17 cellular contexts compared by ENCODE assay signal in genomic region chr7:14389052-14389988, GRCh38.
DNase-seq lines count a peak whose midpoint lies in the region; ATAC-seq, FAIRE-seq and TF ChIP-seq lines count a peak whose summit lies in the region.
"Had no signal": no experiment of that assay in that cellular context is flagged by ENCODE, and none has a peak within 500 bp of the region (broad histone marks: within the 10 kb centered on the region; RNA-seq: fewer than 3 reads in every experiment).

No MANE protein-coding gene starts in this region.

- H3K27me3 ChIP-seq in H1 (replicated peaks in 1 of 4; ENCODE audit: control insufficient read depth in 3 of 4, extremely low read depth in 1 of 4, insufficient read depth in 3 of 4, low read length in 3 of 4) (no peaks in the 10 kb centered on the region), PC-9 (ENCODE audit: insufficient read depth, low read depth) (no peaks in the 10 kb centered on the region), esophagus muscularis mucosa (no peaks in the 10 kb centered on the region)
- H3K27me3 ChIP-seq: Peyer's patch, sigmoid colon had no signal

- DNase-seq in COR-L47 (lab: John Stamatoyannopoulos, UW) (peak; percentile 88), NCI-H1105 (lab: John Stamatoyannopoulos, UW) (peak; percentile 80), NCI-H2227 (lab: John Stamatoyannopoulos, UW; ENCODE audit: unreplicated experiment) (peak; percentile 90), H1 (ENCODE audit: low read depth in 1 of 2, low spot score in 2 of 2) (no peak), SHP77 treated with DMSO at 0.1 percent for 48 hours (lab: John Stamatoyannopoulos, UW) (no peak), PC-9 (no peak), esophagus muscularis mucosa (ENCODE audit: extremely low spot score) (no peak)
- DNase-seq: activated CD8-positive, alpha-beta memory T cell treated with anti-CD3 and anti-CD28 coated beads for 24 hours; mesendoderm; NCI-H226; Peyer's patch; sigmoid colon; stimulated activated CD4-positive, alpha-beta T cell treated with anti-CD3 and anti-CD28 coated beads, Interleukin-4, amount 100 ng/mL, for 1 hour; WERI-Rb-1 had no signal

- ATAC-seq in GM21381 (IDR thresholded peaks at IDR 0.05; ENCODE audit: unreplicated experiment), result no peak

- intact Hi-C loops in PC-9 (cut with micrococcal nuclease; ENCODE audit: unreplicated experiment) (no loop called here), esophagus muscularis mucosa (cut with DNase I) (no loop called here)

- no peak for TF ChIP-seq CTCF in H1 (IDR thresholded peaks at IDR 0.05; ENCODE audit: control extremely low read depth in 1 of 3, insufficient read depth in 1 of 3, low read depth in 1 of 3, low read length in 3 of 3)
- no peak for TF ChIP-seq CTCF in PC-9 (conservative IDR thresholded peaks at IDR 0.05)
- TF ChIP-seq CTCF in esophagus muscularis mucosa (IDR thresholded peaks at IDR 0.05), result no peak

- no peaks in the 10 kb centered on the region for H4K20me1 ChIP-seq in H1 (replicated peaks in 1 of 2; ENCODE audit: control insufficient read depth in 1 of 2, insufficient read depth in 2 of 2, low read length in 2 of 2)
- no peaks in the 10 kb centered on the region for H4K20me1 ChIP-seq in PC-9 (ENCODE audit: insufficient read depth)

- H3K9me3 ChIP-seq in H1 (ENCODE audit: insufficient read depth in 2 of 2, low read depth in 1 of 2, low read length in 1 of 2), result no peaks in the 10 kb centered on the region
- H3K9me3 ChIP-seq in PC-9 (ENCODE audit: insufficient read depth, low read depth), result no peaks in the 10 kb centered on the region
- no peaks in the 10 kb centered on the region for H3K9me3 ChIP-seq in esophagus muscularis mucosa
- H3K9me3 ChIP-seq: HAP-1, Peyer's patch, sigmoid colon had no signal

- H4K8ac ChIP-seq in H1 (ENCODE audit: extremely low read depth, insufficient read depth, low read length), result no peak overlapping the region

- H3K18ac ChIP-seq in H1 (ENCODE audit: extremely low read depth, low read length), result no peak overlapping the region

- no peak overlapping the region for H4K5ac ChIP-seq in H1 (ENCODE audit: insufficient read length, low read depth, low read length)

- H3K14ac ChIP-seq in H1 (ENCODE audit: insufficient read length), result no peak overlapping the region

- H3K56ac ChIP-seq in H1 (replicated peaks; ENCODE audit: insufficient read length, low read depth, low read length), result no peak overlapping the region

- no peak overlapping the region for H2AK5ac ChIP-seq in H1 (ENCODE audit: low read depth, low read length)

- TF ChIP-seq RAD21 in H1 (IDR thresholded peaks at IDR 0.05 in 1 of 2, conservative IDR thresholded peaks at IDR 0.05 in 1 of 2; ENCODE audit: low read depth in 2 of 2, low read length in 2 of 2), result no peak

- TF ChIP-seq EP300 in H1 (IDR thresholded peaks at IDR 0.05; ENCODE audit: borderline replicate concordance in 1 of 2, low read depth in 2 of 2, low read length in 2 of 2) (no peak), esophagus muscularis mucosa (IDR thresholded peaks at IDR 0.05) (no peak)

- peaks cover 0 to 3% (median 0%) of the 10 kb centered on the region in 4 experiments; a peak in 2 of 7 replicates for H3K4me1 ChIP-seq in H1 (replicated peaks in 1 of 4; ENCODE audit: control insufficient read depth in 3 of 4, insufficient read depth in 4 of 4, low read length in 3 of 4)
- H3K4me1 ChIP-seq in PC-9 (replicated peaks; ENCODE audit: insufficient read depth), result no peaks in the 10 kb centered on the region
- no peaks in the 10 kb centered on the region for H3K4me1 ChIP-seq in esophagus muscularis mucosa
- H3K4me1 ChIP-seq: Peyer's patch, sigmoid colon had no signal

- H2BK20ac ChIP-seq in H1 (ENCODE audit: low read length), result no peak overlapping the region

- H2BK15ac ChIP-seq in H1 (ENCODE audit: low read length), result no peak overlapping the region

- BruUV-seq in PC-9 (replicated peaks; lab: Mats Ljungman, UMichigan), result no TSS peak

- H2BK12ac ChIP-seq in H1 (ENCODE audit: low read depth, low read length), result no peak overlapping the region

- no peak overlapping the region for H3K4ac ChIP-seq in H1 (replicated peaks; ENCODE audit: insufficient read length, low read depth, low read length)

- no peaks in the 10 kb centered on the region for H3K79me2 ChIP-seq in H1 (ENCODE audit: control insufficient read depth in 1 of 2, insufficient read depth in 2 of 2, low read length in 2 of 2)
- no peaks in the 10 kb centered on the region for H3K79me2 ChIP-seq in PC-9 (ENCODE audit: low read depth)

- CTCF ChIA-PET in H1 (lab: Charles Lee; ENCODE audit: partially characterized antibody), result interaction anchor here (0.7 to 1.5 kb wide), 2 partner anchors 9 kb away, joined by 3 to 4 read pairs; no protein-coding TSS in a partner anchor
- CTCF ChIA-PET in PC-9 (lab: Charles Lee), result no interaction called here

- no peak overlapping the region for H3K9ac ChIP-seq in H1 (replicated peaks in 1 of 4; ENCODE audit: extremely low read depth in 1 of 4, low read depth in 3 of 4, low read length in 3 of 4)
- H3K9ac ChIP-seq: KMS-11 had no signal

- H3K79me1 ChIP-seq in H1 (ENCODE audit: low read depth, low read length), result no peaks in the 10 kb centered on the region

- H2BK5ac ChIP-seq in H1 (ENCODE audit: low read depth, low read length), result no peak overlapping the region

- H4K91ac ChIP-seq in H1 (replicated peaks; ENCODE audit: insufficient read length, low read length), result no peak overlapping the region

- H3F3A ChIP-seq in PC-9 (ENCODE audit: insufficient read depth, low read depth), result no peaks in the 10 kb centered on the region

- POLR2A ChIA-PET in H1 (lab: Charles Lee; ENCODE audit: partially characterized antibody) (interaction anchor here (0.6 kb wide), 1 partner anchor 14 kb away, joined by 3 read pairs; no protein-coding TSS in a partner anchor), PC-9 (lab: Charles Lee; ENCODE audit: unreplicated experiment) (no interaction called here)

- 78% methylated on average over 10 of the region's 10 CpGs; no CpG with 5 or more reads in 1 of the 2 experiments for WGBS in H1 (ENCODE audit: extremely low coverage in 1 of 2, insufficient coverage in 1 of 2, insufficient read length in 1 of 2, insufficient replicate concordance in 2 of 2, low coverage in 1 of 2, low lambda C conversion rate in 2 of 2, missing lambda C conversion rate in 1 of 2), 2 experiments
- WGBS in esophagus muscularis mucosa, result 68% methylated on average over 10 of the region's 10 CpGs

- H3K9me2 ChIP-seq in PC-9 (ENCODE audit: insufficient read depth), result no peaks in the 10 kb centered on the region; the same call in 1 of the 2 replicates

- FAIRE-seq in H1 (lab: Jason Lieb, UNC), result no peak

- 0 out of 2 replicates have a peak overlapping the region, but pooled peaks have one; percentile 22 for H2AFZ ChIP-seq in H1 (ENCODE audit: low read length)
- H2AFZ ChIP-seq in PC-9, result no peak overlapping the region

- H3K23me2 ChIP-seq in H1 (ENCODE audit: low read depth, low read length), result no peaks in the 10 kb centered on the region

- H3K4me3 ChIP-seq in H1 (ENCODE audit: extremely low read depth in 1 of 4, insufficient read depth in 2 of 4, low read depth in 3 of 4, low read length in 4 of 4) (no peak overlapping the region), PC-9 (no peak overlapping the region), esophagus muscularis mucosa (no peak overlapping the region)
- H3K4me3 ChIP-seq: HAP-1, Peyer's patch, sigmoid colon had no signal

- H2BK120ac ChIP-seq in H1 (replicated peaks; ENCODE audit: low read depth, low read length), result no peak overlapping the region

- TF ChIP-seq POLR2A in H1 (IDR thresholded peaks at IDR 0.05; ENCODE audit: control extremely low read depth in 1 of 2, low read depth in 2 of 2, low read length in 2 of 2) (no peak), esophagus muscularis mucosa (IDR thresholded peaks at IDR 0.05; ENCODE audit: low read depth) (no peak)

- H3K23ac ChIP-seq in H1 (ENCODE audit: insufficient read length), result no peak overlapping the region

- H3K4me2 ChIP-seq in H1 (ENCODE audit: insufficient read depth in 1 of 2, low read depth in 2 of 2, low read length in 2 of 2), result no peak overlapping the region
- H3K4me2 ChIP-seq in PC-9, result no peak overlapping the region
- H3K4me2 ChIP-seq: KMS-11 had no signal

- H3K36me3 ChIP-seq in H1 (ENCODE audit: control insufficient read depth in 2 of 4, insufficient read depth in 4 of 4, low read length in 3 of 4), result no peaks in the 10 kb centered on the region
- no peaks in the 10 kb centered on the region for H3K36me3 ChIP-seq in PC-9 (ENCODE audit: low read depth)
- H3K36me3 ChIP-seq in esophagus muscularis mucosa, result no peaks in the 10 kb centered on the region
- H3K36me3 ChIP-seq: HAP-1, Peyer's patch, sigmoid colon, WERI-Rb-1 had no signal

- no peak overlapping the region for H3K27ac ChIP-seq in H1 (ENCODE audit: low read depth, low read length)
- no peak overlapping the region for H3K27ac ChIP-seq in PC-9
- no peak overlapping the region for H3K27ac ChIP-seq in esophagus muscularis mucosa (replicated peaks in 1 of 4)
- H3K27ac ChIP-seq: KMS-11, Peyer's patch, sigmoid colon, WERI-Rb-1 had no signal

TF ChIP-seq in H1, 55 proteins besides CTCF, POLR2A, EP300 and RAD21 (continues in another document):
- TF ChIP-seq RFX5 (IDR thresholded peaks at IDR 0.05; ENCODE audit: borderline replicate concordance, low read depth, low read length), result no peak
- TF ChIP-seq CHD2 (IDR thresholded peaks at IDR 0.05; ENCODE audit: low read length), result no peak
- no peak for TF ChIP-seq JUN (IDR thresholded peaks at IDR 0.05; ENCODE audit: low read depth, low read length)
- TF ChIP-seq SIRT6 (IDR thresholded peaks at IDR 0.05; ENCODE audit: low read length), result no peak
- no peak for TF ChIP-seq BACH1 (IDR thresholded peaks at IDR 0.05; ENCODE audit: low read length)

Comparison
In these comparisons a context has a peak if more than half of its experiments do, and no peak if none do; other contexts are left out.
1. DNase-seq: peak in COR-L47 (single experiment), NCI-H1105 (single experiment) and NCI-H2227 (single experiment); none in H1 (0 of 2), SHP77 treated with DMSO at 0.1 percent for 48 hours (single experiment), PC-9 (0 of 2) and esophagus muscularis mucosa (single experiment).